30 cellular contexts compared by ENCODE assay signal in the genomic region with DNA sequence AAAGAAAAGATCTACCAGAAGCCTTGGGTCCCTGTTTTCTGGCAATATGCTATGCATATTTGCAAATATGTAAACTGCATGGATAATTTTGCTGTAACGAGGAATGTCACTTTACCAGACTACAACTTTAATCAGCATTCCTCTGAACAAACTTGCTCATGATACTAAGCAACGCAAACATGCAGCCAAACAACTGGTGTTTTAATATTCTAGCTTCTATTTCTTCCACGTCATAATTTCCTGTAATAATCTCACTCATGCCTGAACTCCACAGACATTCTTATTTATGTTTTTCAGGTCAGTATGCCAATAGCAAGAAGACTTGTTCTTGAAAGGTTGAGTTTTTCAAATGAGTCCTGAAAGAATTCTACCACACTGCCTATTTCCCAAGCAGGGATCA.
"Had no signal": no experiment of that assay in that cellular context is flagged by ENCODE, and none has a peak within 500 bp of the region (broad histone marks: within the 10 kb centered on the region; RNA-seq: fewer than 3 reads in every experiment).

No MANE protein-coding gene starts in this region.

- H3K4me2 ChIP-seq: KMS-11 had no signal

- H3K9ac ChIP-seq: KMS-11 had no signal

- H3K9me3 ChIP-seq: adrenal gland had no signal

- H3K36me3 ChIP-seq: adrenal gland had no signal

- H3K4me3 ChIP-seq: adrenal gland, SK-N-MC had no signal

- H3K4me1 ChIP-seq: adrenal gland had no signal

- H3K4me3 Mint-ChIP-seq: activated B cell treated with CpG ODN at 0.5 μM for 24 hours; activated CD4-positive, alpha-beta T cell treated with anti-CD3 and anti-CD28 coated beads, Interleukin-2, amount 10 ng/mL, durations not matched to agents 24 days and 14 days; activated naive CD4-positive, alpha-beta T cell treated with anti-CD3 and anti-CD28 coated beads for 36 hours; activated naive CD8-positive, alpha-beta T cell; activated T-cell treated with anti-CD3 and anti-CD28 coated beads, Interleukin-2, amount 50 U/mL, for 4 hours; T-cell had no signal

- H3K27me3 ChIP-seq: adrenal gland had no signal

- H3K27ac Mint-ChIP-seq: activated B cell treated with CpG ODN at 0.5 μM for 24 hours; activated CD4-positive, alpha-beta T cell treated with anti-CD3 and anti-CD28 coated beads, Interleukin-2, amount 10 ng/mL, durations not matched to agents 24 days and 14 days; activated naive CD4-positive, alpha-beta T cell treated with anti-CD3 and anti-CD28 coated beads for 36 hours; activated naive CD8-positive, alpha-beta T cell; T-cell had no signal

- DNase-seq: activated B cell treated with CpG ODN at 0.5 μM for 24 hours; activated CD4-positive, alpha-beta T cell treated with anti-CD3 and anti-CD28 coated beads for 1 hour; activated CD4-positive, alpha-beta T cell treated with anti-CD3 and anti-CD28 coated beads, Interleukin-2, amount 10 ng/mL, durations not matched to agents 24 days and 14 days; activated CD4-positive, alpha-beta T cell treated with anti-CD3 and anti-CD28 coated beads, Interleukin-2, amount 50 U/mL, for 48 hours; activated CD8-positive, alpha-beta memory T cell treated with anti-CD3 and anti-CD28 coated beads for 24 hours; activated gamma-delta T cell; activated naive CD4-positive, alpha-beta T cell treated with anti-CD3 and anti-CD28 coated beads for 36 hours; activated T-cell treated with anti-CD3 and anti-CD28 coated beads, Interleukin-2, amount 50 U/mL, for 4 hours; adrenal gland; anterior cingulate cortex; caudate nucleus; MV-4-11; NCI-H1092 treated with DMSO at 0.1 percent for 48 hours; NCI-H1417 treated with DMSO at 0.1 percent for 48 hours; NCI-H1694; NCI-H2029; NCI-H345; NCI-H510A; NCI-H69; NK-92 treated with Interleukin-12 subunit alpha and Interleukin-12 subunit beta, amount 100 ng/mL, for 24 hours; OCI-M1; RPMI8226; T-cell; T-helper 2 cell; T1000 had no signal

- ATAC-seq: activated T-cell treated with anti-CD3 and anti-CD28 coated beads, Interleukin-2, amount 50 U/mL, for 4 hours; Panc1; Right ventricle myocardium inferior; T-cell had no signal

- H3K27me3 Mint-ChIP-seq: activated B cell treated with CpG ODN at 0.5 μM for 24 hours; activated CD4-positive, alpha-beta T cell treated with anti-CD3 and anti-CD28 coated beads, Interleukin-2, amount 10 ng/mL, durations not matched to agents 24 days and 14 days; activated naive CD8-positive, alpha-beta T cell; T-cell had no signal

- H3K27ac ChIP-seq: adrenal gland, KMS-11, SK-N-MC had no signal

- H3K9me3 Mint-ChIP-seq: activated B cell treated with CpG ODN at 0.5 μM for 24 hours; activated CD4-positive, alpha-beta T cell treated with anti-CD3 and anti-CD28 coated beads, Interleukin-2, amount 10 ng/mL, durations not matched to agents 24 days and 14 days; activated naive CD4-positive, alpha-beta T cell treated with anti-CD3 and anti-CD28 coated beads for 36 hours; activated T-cell treated with anti-CD3 and anti-CD28 coated beads, Interleukin-2, amount 50 U/mL, for 4 hours; T-cell had no signal

- H3K4me1 Mint-ChIP-seq: activated CD4-positive, alpha-beta T cell treated with anti-CD3 and anti-CD28 coated beads, Interleukin-2, amount 10 ng/mL, durations not matched to agents 24 days and 14 days; T-cell had no signal
